Comparison of ENCODE assay signal across 8 cellular contexts in genomic region chr14:73887116-73887490, GRCh38. TPM values are rescaled to one million over a fixed set of nuclear protein-coding genes. Genes with fewer than 3 reads are reported as not detected.
A peak's percentile ranks its signal among the peaks of the same experiment; 100 is the strongest.
DNase-seq lines count a peak whose midpoint lies in the region; ATAC-seq, FAIRE-seq and TF ChIP-seq lines count a peak whose summit lies in the region.

No MANE protein-coding gene starts in this region.

- H3K27me3 ChIP-seq in GM12878 (replicated peaks in 1 of 2; ENCODE audit: control insufficient read depth in 2 of 2, insufficient read depth in 2 of 2, low read length in 1 of 2) (no peaks in the 10 kb centered on the region), layer of hippocampus (ENCODE audit: control insufficient read depth, insufficient read depth, low read length) (no peaks in the 10 kb centered on the region)

- WGBS in GM12878 (ENCODE audit: insufficient coverage, insufficient replicate concordance, low lambda C conversion rate, missing lambda C conversion rate): 2% methylated on average over 13 of the region's 13 CpGs

- intact Hi-C loops in GM12878 (cut with micrococcal nuclease; ENCODE audit: unreplicated experiment): loop anchor here (2.0 to 5.0 kb wide), 2 partner anchors 36 to 160 kb away; partner anchors contain the start of gene PTGR2

- DNase-seq in LNCaP clone FGC (ENCODE audit: low read depth): no peak
- no peak for DNase-seq in GM12878 (ENCODE audit: low read depth, low spot score)
- DNase-seq in substantia nigra (lab: John Stamatoyannopoulos, UW): peak in 11 of 49 donors; percentile 29 to 67 (median 42)
- DNase-seq in central memory CD4-positive, alpha-beta T cell: no peak
- no peak for DNase-seq in activated CD4-positive, CD25-positive, alpha-beta regulatory T cell treated with anti-CD3 and anti-CD28 coated beads, Interleukin-2, amount 50 U/mL, for 72 hours

- SMC1A ChIA-PET in GM12878 (lab: Charles Lee; ENCODE audit: uncharacterized antibody, unreplicated experiment): interaction anchor here (1.2 to 2.0 kb wide), 4 partner anchors 34 to 158 kb away, joined by 3 to 5 read pairs (median 4); no protein-coding TSS in a partner anchor

- no peak for FAIRE-seq in GM12878 (lab: Jason Lieb, UNC)

- no peak for TF ChIP-seq POLR2A in GM12878 (IDR thresholded peaks at IDR 0.05; ENCODE audit: low read depth, low read length)

- H4K20me1 ChIP-seq in GM12878 (ENCODE audit: control insufficient read depth, insufficient read depth): no peaks in the 10 kb centered on the region

- H3K36me3 ChIP-seq in GM12878 (ENCODE audit: control insufficient read depth in 2 of 2, insufficient read depth in 2 of 2, low read length in 1 of 2): no peaks in the 10 kb centered on the region

- peak; percentile 14 for ATAC-seq in GM21723 (IDR thresholded peaks at IDR 0.05; ENCODE audit: unreplicated experiment)
- peak; percentile 50 for ATAC-seq in GM12878

- H3K9ac ChIP-seq in GM12878 (ENCODE audit: control insufficient read depth, insufficient read depth, low read length): peak overlapping the region; percentile 79

- TF ChIP-seq CTCF in LNCaP clone FGC (IDR thresholded peaks at IDR 0.05; ENCODE audit: control insufficient read depth, extremely low read depth, insufficient read depth) (no peak), GM12878 (IDR thresholded peaks at IDR 0.05 in 2 of 3, conservative IDR thresholded peaks at IDR 0.05 in 1 of 3; ENCODE audit: control insufficient read depth in 2 of 3, extremely low read depth in 1 of 3, insufficient read depth in 1 of 3, low read depth in 3 of 3, low read length in 3 of 3) (no peak)

- peak overlapping the region; percentile 85 for H3K4me2 ChIP-seq in GM12878 (ENCODE audit: control insufficient read depth, insufficient read depth)

- POLR2A ChIA-PET in GM12878 (lab: Charles Lee): interaction anchor here (1.0 to 2.1 kb wide), 3 partner anchors 14 to 35 kb away, joined by 3 to 13 read pairs (median 3); partner anchors contain the start of gene PTGR2

- H3K4me3 ChIP-seq in GM08714 (ENCODE audit: low read length): peak overlapping the region; percentile 77
- peak overlapping the region; percentile 95 for H3K4me3 ChIP-seq in LNCaP clone FGC (ENCODE audit: low read depth, low read length)
- peak overlapping the region; percentile 91 for H3K4me3 ChIP-seq in GM12878

- CTCF ChIA-PET in GM12878 (lab: Yijun Ruan, JAX): interaction anchor here (0.6 to 2.1 kb wide), 3 partner anchors 26 to 145 kb away, joined by 3 to 6 read pairs (median 4); partner anchors contain the start of gene PTGR2

- peak overlapping the region; percentile 83 for H3K27ac ChIP-seq in GM12878 (ENCODE audit: control insufficient read depth, insufficient read depth)
- peak overlapping the region; percentile 85 for H3K27ac ChIP-seq in layer of hippocampus (ENCODE audit: low read depth, low read length)
- H3K27ac ChIP-seq in substantia nigra (ENCODE audit: low read depth, low read length, poor library complexity, severe bottlenecking): peak overlapping the region; percentile 87

- TF ChIP-seq EP300 in GM12878 (IDR thresholded peaks at IDR 0.05; ENCODE audit: borderline replicate concordance in 1 of 2, control insufficient read depth in 1 of 2, low read depth in 2 of 2, low read length in 2 of 2): no peak

- H3K4me1 ChIP-seq in GM12878 (ENCODE audit: control insufficient read depth, insufficient read depth, low read length): peaks cover 11% of the 10 kb centered on the region

- H3K79me2 ChIP-seq in GM12878 (ENCODE audit: control insufficient read depth, insufficient read depth, low read length): peaks cover 61% of the 10 kb centered on the region

- H3K9me3 ChIP-seq in GM12878 (replicated peaks; ENCODE audit: control insufficient read depth, insufficient read depth, low read length): no peaks in the 10 kb centered on the region

- RAD21 ChIA-PET in GM12878 (lab: Charles Lee; ENCODE audit: unreplicated experiment): interaction anchor here (1.3 to 1.6 kb wide), 2 partner anchors 36 to 90 kb away, joined by 3 to 7 read pairs; partner anchors contain the start of gene PTGR2

- TF ChIP-seq RAD21 in GM12878 (IDR thresholded peaks at IDR 0.05; ENCODE audit: insufficient read depth, low read depth, low read length): no peak

- in situ Hi-C loops in GM12878 (cut with MboI): no loop called here

- BruUV-seq in GM12878 (replicated peaks; lab: Mats Ljungman, UMichigan): no TSS peak

- H2AFZ ChIP-seq in GM12878 (ENCODE audit: control insufficient read depth, low read depth, low read length): peak overlapping the region; percentile 70

TF ChIP-seq in GM12878, 131 proteins besides CTCF, POLR2A, EP300 and RAD21:
- TF ChIP-seq NFYA (IDR thresholded peaks at IDR 0.05; ENCODE audit: borderline replicate concordance, low read depth, low read length) (no peak), SREBF2 (IDR thresholded peaks at IDR 0.05; ENCODE audit: low read length) (no peak), CHD4 (IDR thresholded peaks at IDR 0.05) (no peak), SKIL (IDR thresholded peaks at IDR 0.05; ENCODE audit: low read depth, poor library complexity, severe bottlenecking) (no peak), ASH2L (IDR thresholded peaks at IDR 0.05; ENCODE audit: borderline replicate concordance, low read depth) (0 out of 2 replicates have a peak, but pooled peaks have one; percentile 13), RBBP5 (conservative IDR thresholded peaks at IDR 0.05) (no peak), ATF7 (IDR thresholded peaks at IDR 0.05; ENCODE audit: low read depth) (no peak)
- TF ChIP-seq, protein P1, sequence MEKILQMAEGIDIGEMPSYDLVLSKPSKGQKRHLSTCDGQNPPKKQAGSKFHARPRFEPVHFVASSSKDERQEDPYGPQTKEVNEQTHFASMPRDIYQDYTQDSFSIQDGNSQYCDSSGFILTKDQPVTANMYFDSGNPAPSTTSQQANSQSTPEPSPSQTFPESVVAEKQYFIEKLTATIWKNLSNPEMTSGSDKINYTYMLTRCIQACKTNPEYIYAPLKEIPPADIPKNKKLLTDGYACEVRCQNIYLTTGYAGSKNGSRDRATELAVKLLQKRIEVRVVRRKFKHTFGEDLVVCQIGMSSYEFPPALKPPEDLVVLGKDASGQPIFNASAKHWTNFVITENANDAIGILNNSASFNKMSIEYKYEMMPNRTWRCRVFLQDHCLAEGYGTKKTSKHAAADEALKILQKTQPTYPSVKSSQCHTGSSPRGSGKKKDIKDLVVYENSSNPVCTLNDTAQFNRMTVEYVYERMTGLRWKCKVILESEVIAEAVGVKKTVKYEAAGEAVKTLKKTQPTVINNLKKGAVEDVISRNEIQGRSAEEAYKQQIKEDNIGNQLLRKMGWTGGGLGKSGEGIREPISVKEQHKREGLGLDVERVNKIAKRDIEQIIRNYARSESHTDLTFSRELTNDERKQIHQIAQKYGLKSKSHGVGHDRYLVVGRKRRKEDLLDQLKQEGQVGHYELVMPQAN (conservative IDR thresholded peaks at IDR 0.05): 0 out of 2 replicates have a peak, but pooled peaks have one; percentile 33
TF ChIP-seq in GM12878: peak in this region for 2.

RNA-seq across cellular contexts. Expression of gene ZNF410, which starts 0.4 kb away (rescaled TPM):
- total RNA-seq in GM12878 (2013; cell fraction: nucleolus; rRNA removed): 93.5 and 105 TPM in 2 replicates
- 50.7 and 54.7 TPM in 2 replicates for total RNA-seq in GM12878 (2014; rRNA removed)
- 43.0 and 44.3 TPM in 2 replicates for total RNA-seq in GM12878 (2014; rRNA removed; fragmentation: Illumina TruSeq; extraction: Trizol)
- 32.1 and 33.9 TPM in 2 replicates for total RNA-seq in GM12878 (2021)
- 22.6 TPM for polyA plus RNA-seq in GM12878 (2011; ENCODE audit: low read depth)
- polyA plus RNA-seq in GM12878 (2011; rRNA removed): 41.7 and 49.3 TPM in 2 replicates
- 29.0 and 31.3 TPM in 2 replicates for polyA plus RNA-seq in GM12878 (2011; cell fraction: cytosol; rRNA removed)
- polyA plus RNA-seq in GM12878 (2011; cell fraction: nucleus; rRNA removed): 28.6 and 29.7 TPM in 2 replicates
- polyA plus RNA-seq in GM12878 (2012): 20.2 and 24.2 TPM in 2 replicates
- 41.7 and 45.5 TPM in 2 replicates for polyA plus RNA-seq in GM12878 (2014; fragmentation: Illumina TruSeq; extraction: Trizol)
- polyA plus RNA-seq in GM12878 (2014; fragmentation: Nextera tagmentation; extraction: Ambion mirVana): 10 to 100 TPM; 51.2 to 56.6 TPM
- 30.1 and 31.2 TPM in 2 replicates for polyA plus RNA-seq in GM12878 (2014; rRNA removed)
- 10 to 100 TPM; 51.2 to 52.9 TPM for polyA plus RNA-seq in GM12878 (2016; fragmentation: Nextera tagmentation; extraction: Ambion mirVana)
- polyA minus RNA-seq in GM12878 (2011; rRNA and poly(A)+ RNA removed): 60.2 and 63.8 TPM in 2 replicates
- 12.0 and 13.3 TPM in 2 replicates for polyA minus RNA-seq in GM12878 (2011; cell fraction: cytosol; rRNA and poly(A)+ RNA removed)
- 33.1 and 45.2 TPM in 2 replicates for polyA minus RNA-seq in GM12878 (2011; cell fraction: nucleus; rRNA and poly(A)+ RNA removed)

RNA-seq across cellular contexts. Expression of gene PTGR2, which starts 35.5 kb away (rescaled TPM):
- 12.8 and 18.8 TPM in 2 replicates for total RNA-seq in GM12878 (2013; cell fraction: nucleolus; rRNA removed)
- total RNA-seq in GM12878 (2014; rRNA removed): 4.2 and 5.9 TPM in 2 replicates
- total RNA-seq in GM12878 (2014; rRNA removed; fragmentation: Illumina TruSeq; extraction: Trizol): 8.5 and 10.0 TPM in 2 replicates
- total RNA-seq in GM12878 (2021): 5.3 and 6.1 TPM in 2 replicates
- 2.2 TPM for polyA plus RNA-seq in GM12878 (2011; ENCODE audit: low read depth)
- 3.3 and 5.6 TPM in 2 replicates for polyA plus RNA-seq in GM12878 (2011; rRNA removed)
- polyA plus RNA-seq in GM12878 (2011; cell fraction: cytosol; rRNA removed): 0.47 and 0.63 TPM in 2 replicates
- 1.3 and 1.5 TPM in 2 replicates for polyA plus RNA-seq in GM12878 (2011; cell fraction: nucleus; rRNA removed)
- 3.8 and 5.8 TPM in 2 replicates for polyA plus RNA-seq in GM12878 (2012)
- 11.8 and 12.8 TPM in 2 replicates for polyA plus RNA-seq in GM12878 (2014; fragmentation: Illumina TruSeq; extraction: Trizol)
- polyA plus RNA-seq in GM12878 (2014; fragmentation: Nextera tagmentation; extraction: Ambion mirVana): 1 to 10 TPM; 8.9 to 9.6 TPM
- 5.5 and 8.0 TPM in 2 replicates for polyA plus RNA-seq in GM12878 (2014; rRNA removed)
- polyA plus RNA-seq in GM12878 (2016; fragmentation: Nextera tagmentation; extraction: Ambion mirVana): 1 to 10 TPM; 7.6 to 9.7 TPM
- 0.51 and 1.0 TPM in 2 replicates for polyA minus RNA-seq in GM12878 (2011; rRNA and poly(A)+ RNA removed)
- polyA minus RNA-seq in GM12878 (2011; cell fraction: cytosol; rRNA and poly(A)+ RNA removed): not detected in 2 replicates
- polyA minus RNA-seq in GM12878 (2011; cell fraction: nucleus; rRNA and poly(A)+ RNA removed): 0.97 and 1.2 TPM in 2 replicates
